ENCODE assay signal across 27 cellular contexts in the genomic region with DNA sequence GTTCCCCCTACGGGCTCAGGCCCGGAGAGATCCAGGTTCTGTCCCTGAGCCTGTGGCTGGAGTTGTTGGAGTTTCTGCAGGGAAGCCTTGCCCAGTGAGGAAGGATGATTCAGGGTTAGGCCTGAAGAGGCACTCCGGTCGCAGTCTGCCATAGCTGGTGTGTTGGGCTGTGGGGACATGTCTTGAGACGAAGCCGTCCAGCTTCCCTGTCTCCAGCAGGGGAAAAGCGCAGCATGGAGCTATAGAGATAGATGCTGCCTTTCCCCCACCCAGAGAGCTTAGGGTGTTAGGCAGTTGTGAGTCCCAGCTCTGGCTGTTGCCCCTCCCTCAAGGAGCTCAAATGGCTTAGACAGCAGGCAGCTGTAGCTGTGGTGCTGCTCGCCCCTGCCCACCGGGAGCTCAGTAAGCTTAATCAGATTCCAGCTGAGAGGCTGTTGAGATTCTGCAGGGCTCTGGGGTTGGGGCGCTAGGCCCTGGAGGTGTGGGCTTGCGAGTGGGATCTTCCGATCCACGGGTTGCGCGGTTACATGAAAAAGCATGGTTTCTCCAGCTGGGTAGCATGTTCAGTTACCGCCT.
"Had no signal": no experiment of that assay in that cellular context is flagged by ENCODE, and none has a peak within 500 bp of the region (broad histone marks: within the 10 kb centered on the region; RNA-seq: fewer than 3 reads in every experiment).

No MANE protein-coding gene starts in this region.

- H2AFZ ChIP-seq: parathyroid adenoma had no signal

- H3K4me1 ChIP-seq: esophagus squamous epithelium, heart right ventricle, lower lobe of right lung, parathyroid adenoma, right lobe of liver, testis, tibial artery had no signal

- H3K27ac ChIP-seq: coronary artery, esophagus squamous epithelium, heart right ventricle, lower lobe of right lung, parathyroid adenoma, right lobe of liver, testis, tibial artery had no signal

- H3K79me2 ChIP-seq: parathyroid adenoma had no signal

- H3K27me3 ChIP-seq: esophagus squamous epithelium, right lobe of liver, testis, tibial artery had no signal

- H3K9me3 ChIP-seq: esophagus squamous epithelium, lower lobe of right lung, right lobe of liver, testis, tibial artery had no signal

- DNase-seq: dermis blood vessel endothelial cell; effector memory CD4-positive, alpha-beta T cell; erythroblast; esophagus squamous epithelium; foreskin melanocyte; glutamatergic neuron; heart right ventricle; hippocampal formation; immature natural killer cell; islet precursor cell; left ventricle myocardium superior; lower lobe of right lung; natural killer cell; right lobe of liver; small intestine; stimulated activated CD4-positive, alpha-beta T cell treated with anti-CD3 and anti-CD28 coated beads, Interleukin-15, amount 100 ng/mL, for 24 hours; stimulated activated CD4-positive, alpha-beta T cell treated with anti-CD3 and anti-CD28 coated beads, Interleukin-4, amount 100 ng/mL, for 1 hour; stimulated activated CD8-positive, alpha-beta memory T cell treated with anti-CD3 and anti-CD28 coated beads, Interleukin-4, amount 100 ng/mL, for 48 hours; stimulated activated naive CD8-positive, alpha-beta T cell treated with anti-CD3 and anti-CD28 coated beads, Interleukin-15, Interleukin-2, amounts not matched to agents 100 U/mL and 50 U/mL, for 24 hours; substantia nigra; testis; tibial artery had no signal

- H3K9me3 Mint-ChIP-seq: type B pancreatic cell had no signal

- H3K27ac Mint-ChIP-seq: immature natural killer cell, natural killer cell, progenitor cell of endocrine pancreas, type B pancreatic cell had no signal

- H3K9ac ChIP-seq: parathyroid adenoma had no signal

- H3K36me3 Mint-ChIP-seq: immature natural killer cell, natural killer cell, type B pancreatic cell had no signal

- H3K4me3 ChIP-seq: coronary artery, esophagus squamous epithelium, heart right ventricle, lower lobe of right lung, right lobe of liver, testis, tibial artery had no signal

- H3K4me1 Mint-ChIP-seq: immature natural killer cell, natural killer cell had no signal

- H3K4me3 Mint-ChIP-seq: immature natural killer cell, natural killer cell, type B pancreatic cell had no signal

- ATAC-seq: heart right ventricle; left ventricle myocardium superior; lower lobe of right lung; natural killer cell; right lobe of liver; stimulated activated naive CD8-positive, alpha-beta T cell treated with anti-CD3 and anti-CD28 coated beads, Interleukin-15, Interleukin-2, amounts not matched to agents 100 U/mL and 50 U/mL, for 24 hours had no signal

- FAIRE-seq: endometrium, small intestine had no signal

- H3K36me3 ChIP-seq: esophagus squamous epithelium, heart right ventricle, lower lobe of right lung, right lobe of liver, tibial artery had no signal
